ENCODE assay signal across 20 cellular contexts in the genomic region with DNA sequence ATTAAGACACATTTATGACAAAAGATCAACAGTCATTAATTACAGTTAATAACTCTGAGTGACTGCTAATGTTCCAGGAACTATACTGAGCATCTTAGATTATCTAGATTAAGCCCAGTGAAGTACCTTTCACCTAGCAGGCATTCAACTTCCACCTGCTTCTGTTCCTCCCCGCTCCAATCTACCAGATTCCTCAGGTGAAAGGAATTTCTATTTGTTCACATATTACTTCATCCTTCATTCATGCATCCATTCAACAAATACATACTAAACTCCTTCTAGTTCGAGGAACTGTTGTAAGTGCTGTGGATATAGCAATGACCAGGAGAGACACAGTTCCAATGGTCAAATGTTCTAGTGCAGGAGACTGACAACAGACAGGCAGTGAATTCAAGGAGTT.
DNase-seq lines count a peak whose midpoint lies in the region; ATAC-seq, FAIRE-seq and TF ChIP-seq lines count a peak whose summit lies in the region.
"Had no signal": no experiment of that assay in that cellular context is flagged by ENCODE, and none has a peak within 500 bp of the region (broad histone marks: within the 10 kb centered on the region; RNA-seq: fewer than 3 reads in every experiment).

No MANE protein-coding gene starts in this region.

- H3K4me1 ChIP-seq in HepG2 (ENCODE audit: insufficient read depth, low read length) (peaks cover 11% of the 10 kb centered on the region), right lobe of liver (no peaks in the 10 kb centered on the region), psoas muscle (peaks cover 40% of the 10 kb centered on the region), prostate gland (replicated peaks) (no peaks in the 10 kb centered on the region)
- H3K4me1 ChIP-seq: Peyer's patch had no signal

- no peak overlapping the region for H3K9ac ChIP-seq in HepG2 (ENCODE audit: insufficient read depth, low read depth, low read length)
- H3K9ac ChIP-seq: KMS-11 had no signal

- H3K9me3 ChIP-seq in HepG2 (ENCODE audit: low read length): no peaks in the 10 kb centered on the region
- no peaks in the 10 kb centered on the region for H3K9me3 ChIP-seq in right lobe of liver
- no peaks in the 10 kb centered on the region for H3K9me3 ChIP-seq in psoas muscle
- no peaks in the 10 kb centered on the region for H3K9me3 ChIP-seq in prostate gland
- H3K9me3 ChIP-seq: Peyer's patch had no signal

- H4K20me1 ChIP-seq in HepG2 (ENCODE audit: insufficient read depth, low read length): no peaks in the 10 kb centered on the region

- TF ChIP-seq POLR2A in HepG2 (IDR thresholded peaks at IDR 0.05; ENCODE audit: insufficient read depth in 1 of 2, low read depth in 2 of 2, low read length in 2 of 2): no peak
- no peak for TF ChIP-seq POLR2A in right lobe of liver (IDR thresholded peaks at IDR 0.05)
- no peak for TF ChIP-seq POLR2A in prostate gland (IDR thresholded peaks at IDR 0.05)

- BruUV-seq in HepG2 (replicated peaks; lab: Mats Ljungman, UMichigan): no TSS peak

- CTCF ChIA-PET in HepG2 (lab: Yijun Ruan, JAX; ENCODE audit: low intra/inter-chr PET ratio, low total read pairs): no interaction called here

- H3K36me3 ChIP-seq in HepG2 (replicated peaks in 1 of 2; ENCODE audit: control insufficient read depth in 1 of 2, insufficient read depth in 2 of 2, low read length in 2 of 2) (no peaks in the 10 kb centered on the region), right lobe of liver (no peaks in the 10 kb centered on the region), psoas muscle (ENCODE audit: insufficient read depth in 1 of 2, low read depth in 1 of 2) (no peaks in the 10 kb centered on the region), prostate gland (no peaks in the 10 kb centered on the region)
- H3K36me3 ChIP-seq: Peyer's patch had no signal

- FAIRE-seq in HepG2 (lab: Jason Lieb, UNC): peak; percentile 26

- intact Hi-C loops in HepG2 (cut with micrococcal nuclease; ENCODE audit: unreplicated experiment): no loop called here
- intact Hi-C loops in right lobe of liver (cut with DNase I): no loop called here
- intact Hi-C loops in psoas muscle (cut with DNase I): no loop called here
- intact Hi-C loops in prostate gland (cut with DNase I): no loop called here

- ATAC-seq in HepG2 (no peak), right lobe of liver (no peak), psoas muscle (no peak)

- in situ Hi-C loops in HepG2 (cut with HindIII; ENCODE audit: extremely low pct_ligation_motif_present, low pct_unique_long_range_greater_than_20kb): no loop called here

- H3K27me3 ChIP-seq in HepG2 (ENCODE audit: control insufficient read depth in 1 of 2, insufficient read depth in 2 of 2, low read length in 2 of 2) (no peaks in the 10 kb centered on the region), right lobe of liver (no peaks in the 10 kb centered on the region), psoas muscle (ENCODE audit: insufficient read depth in 3 of 3, low read length in 2 of 3) (no peaks in the 10 kb centered on the region), prostate gland (replicated peaks; ENCODE audit: insufficient read depth) (no peaks in the 10 kb centered on the region)
- H3K27me3 ChIP-seq: Peyer's patch had no signal

- TF ChIP-seq CTCF in HepG2 (CRISPR knock-in tag; IDR thresholded peaks at IDR 0.05): no peak
- no peak for TF ChIP-seq CTCF in right lobe of liver (IDR thresholded peaks at IDR 0.05)
- TF ChIP-seq CTCF in epithelial cell of esophagus (IDR thresholded peaks at IDR 0.05; ENCODE audit: insufficient read depth, low read depth, low read length, missing control alignments): no peak
- TF ChIP-seq CTCF in psoas muscle (IDR thresholded peaks at IDR 0.05): no peak
- no peak for TF ChIP-seq CTCF in prostate gland (IDR thresholded peaks at IDR 0.05)

- no peaks in the 10 kb centered on the region for H3K79me2 ChIP-seq in HepG2 (ENCODE audit: insufficient read depth, low read length)

- no peak overlapping the region for H2AFZ ChIP-seq in HepG2 (ENCODE audit: low read length)

- WGBS in HepG2 (ENCODE audit: low lambda C conversion rate): 100% methylated on average over 2 of the region's 2 CpGs
- WGBS in right lobe of liver (ENCODE audit: insufficient coverage, low coverage, low lambda C conversion rate, missing lambda C conversion rate): 95% methylated on average over 2 of the region's 2 CpGs
- WGBS in psoas muscle, 3 donors: 36 to 80% (median 58%) methylated on average over 2 of the region's 2 CpGs
- 57% methylated on average over 2 of the region's 2 CpGs for WGBS in prostate gland

- H3K4me3 ChIP-seq in HepG2 (replicated peaks in 1 of 3; ENCODE audit: insufficient read depth in 1 of 3, low read depth in 2 of 3, low read length in 3 of 3) (no peak overlapping the region), right lobe of liver (no peak overlapping the region), epithelial cell of esophagus (ENCODE audit: low read length) (no peak overlapping the region), psoas muscle (no peak overlapping the region), prostate gland (no peak overlapping the region)
- H3K4me3 ChIP-seq: Peyer's patch had no signal

- TF ChIP-seq RAD21 in HepG2 (CRISPR knock-in tag; IDR thresholded peaks at IDR 0.05): no peak

- no peak overlapping the region for H3K27ac ChIP-seq in HepG2 (ENCODE audit: extremely low read length, insufficient read depth, low read length)
- H3K27ac ChIP-seq in right lobe of liver: no peak overlapping the region
- peak overlapping the region; percentile 39 for H3K27ac ChIP-seq in psoas muscle
- no peak overlapping the region for H3K27ac ChIP-seq in prostate gland
- H3K27ac ChIP-seq: KMS-11, Peyer's patch had no signal

- POLR2A ChIA-PET in HepG2 (lab: Yijun Ruan, JAX): no interaction called here

- TF ChIP-seq EP300 in HepG2 (IDR thresholded peaks at IDR 0.05; ENCODE audit: low read depth in 2 of 2, low read length in 2 of 2): no peak
- TF ChIP-seq EP300 in HepG2 (CRISPR knock-in tag; IDR thresholded peaks at IDR 0.05; ENCODE audit: borderline replicate concordance): no peak

- H3K4me2 ChIP-seq in HepG2 (ENCODE audit: low read depth, low read length): no peak overlapping the region
- H3K4me2 ChIP-seq: KMS-11 had no signal

- DNase-seq in HepG2 (ENCODE audit: low spot score) (no peak), right lobe of liver (no peak), epithelial cell of esophagus (ENCODE audit: low read depth) (peak; percentile 57), psoas muscle (no peak), NCI-H526 (lab: John Stamatoyannopoulos, UW) (no peak), Kasumi-1 (lab: John Stamatoyannopoulos, UW) (no peak), prostate gland (ENCODE audit: low spot score) (no peak)
- DNase-seq: CD4-positive, CD25-positive, alpha-beta regulatory T cell; COR-L47; DMS53; H9; NCI-H1048; NCI-H1436 treated with DMSO at 0.1 percent for 48 hours; NCI-H187 treated with DMSO at 0.1 percent for 48 hours; NCI-H2171 treated with DMSO at 0.1 percent for 48 hours; NCI-H446 treated with DMSO at 0.1 percent for 48 hours; NCI-H526 treated with DMSO at 0.1 percent for 48 hours; Peyer's patch; SHP77 treated with DMSO at 0.1 percent for 48 hours had no signal

TF ChIP-seq in HepG2, 621 proteins besides CTCF, POLR2A, EP300 and RAD21 (continues in another document):
- TF ChIP-seq FOXA1 (IDR thresholded peaks at IDR 0.05) (no peak), FOXA1 (CRISPR knock-in tag; IDR thresholded peaks at IDR 0.05) (no peak), ZNF713 (CRISPR knock-in tag; IDR thresholded peaks at IDR 0.05) (no peak), ZIK1 (CRISPR knock-in tag; IDR thresholded peaks at IDR 0.05; ENCODE audit: borderline replicate concordance, low read depth) (no peak), ZNF234 (CRISPR knock-in tag; conservative IDR thresholded peaks at IDR 0.05) (no peak), ZFP36L2 (CRISPR knock-in tag; IDR thresholded peaks at IDR 0.05) (no peak), AHR (CRISPR knock-in tag; IDR thresholded peaks at IDR 0.05) (no peak), ZFYVE20 (CRISPR knock-in tag; IDR thresholded peaks at IDR 0.05; ENCODE audit: borderline replicate concordance, low read depth) (no peak), ZNF563 (CRISPR knock-in tag; IDR thresholded peaks at IDR 0.05) (no peak)
- TF ChIP-seq, protein P1, sequence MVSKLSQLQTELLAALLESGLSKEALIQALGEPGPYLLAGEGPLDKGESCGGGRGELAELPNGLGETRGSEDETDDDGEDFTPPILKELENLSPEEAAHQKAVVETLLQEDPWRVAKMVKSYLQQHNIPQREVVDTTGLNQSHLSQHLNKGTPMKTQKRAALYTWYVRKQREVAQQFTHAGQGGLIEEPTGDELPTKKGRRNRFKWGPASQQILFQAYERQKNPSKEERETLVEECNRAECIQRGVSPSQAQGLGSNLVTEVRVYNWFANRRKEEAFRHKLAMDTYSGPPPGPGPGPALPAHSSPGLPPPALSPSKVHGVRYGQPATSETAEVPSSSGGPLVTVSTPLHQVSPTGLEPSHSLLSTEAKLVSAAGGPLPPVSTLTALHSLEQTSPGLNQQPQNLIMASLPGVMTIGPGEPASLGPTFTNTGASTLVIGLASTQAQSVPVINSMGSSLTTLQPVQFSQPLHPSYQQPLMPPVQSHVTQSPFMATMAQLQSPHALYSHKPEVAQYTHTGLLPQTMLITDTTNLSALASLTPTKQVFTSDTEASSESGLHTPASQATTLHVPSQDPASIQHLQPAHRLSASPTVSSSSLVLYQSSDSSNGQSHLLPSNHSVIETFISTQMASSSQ (IDR thresholded peaks at IDR 0.05; ENCODE audit: low read depth): no peak
- TF ChIP-seq, protein P1 (CRISPR knock-in tag; IDR thresholded peaks at IDR 0.05; ENCODE audit: borderline replicate concordance): no peak
